In genomic region chr4:185194924-185195632, GRCh38 we compare ENCODE assay signal across 1 cellular context.
TF ChIP-seq lines count a peak whose summit lies in the region.

No MANE protein-coding gene starts in this region.

TF ChIP-seq in IMR-90, 13 proteins besides CTCF, POLR2A, EP300 and RAD21:
- TF ChIP-seq CHD1 (IDR thresholded peaks at IDR 0.05; ENCODE audit: low read depth, low read length) (no peak), MAFK (IDR thresholded peaks at IDR 0.05; ENCODE audit: low read depth, low read length) (peak; percentile 36; the same call in 1 of the 2 replicates), MAZ (IDR thresholded peaks at IDR 0.05; ENCODE audit: borderline replicate concordance, low read depth, low read length) (no peak)
